Comparison of ENCODE assay signal across 11 cellular contexts in the genomic region with DNA sequence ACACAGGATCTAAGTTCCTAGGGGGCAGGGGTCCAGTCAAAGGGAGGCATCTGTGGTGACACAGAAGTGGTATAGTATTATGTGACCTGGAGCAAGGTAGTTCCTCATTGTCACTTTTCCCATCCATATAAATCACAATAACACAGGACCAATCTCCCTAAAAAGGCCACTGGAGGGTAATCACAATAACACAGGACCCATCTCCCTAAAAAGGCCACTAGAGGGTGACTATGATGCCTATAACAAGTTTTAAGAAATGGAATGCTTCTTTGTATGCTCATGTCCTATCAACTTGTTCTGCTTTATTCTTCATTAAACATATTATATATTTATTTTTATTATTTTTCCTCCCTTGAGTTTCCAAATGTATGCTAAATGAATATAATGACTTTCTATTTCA.
DNase-seq lines count a peak whose midpoint lies in the region; ATAC-seq and TF ChIP-seq lines count a peak whose summit lies in the region.
"Had no signal": no experiment of that assay in that cellular context is flagged by ENCODE, and none has a peak within 500 bp of the region (broad histone marks: within the 10 kb centered on the region; RNA-seq: fewer than 3 reads in every experiment).

No MANE protein-coding gene starts in this region.

- H3K4me3 ChIP-seq in astrocyte of the spinal cord (ENCODE audit: low read depth, low read length) (no peak overlapping the region), tibial artery (no peak overlapping the region), left lung (no peak overlapping the region)

- TF ChIP-seq CTCF in astrocyte of the spinal cord (IDR thresholded peaks at IDR 0.05; ENCODE audit: low read depth, low read length) (peak; percentile 28), neural crest cell (conservative IDR thresholded peaks at IDR 0.05) (peak; percentile 26), tibial artery (IDR thresholded peaks at IDR 0.05) (no peak), left lung (IDR thresholded peaks at IDR 0.05) (no peak)

- DNase-seq in ELR (ENCODE audit: low read depth) = peak; percentile 1
- peak; percentile 28 for DNase-seq in NCI-H1105 (lab: John Stamatoyannopoulos, UW)
- no peak for DNase-seq in astrocyte of the spinal cord (ENCODE audit: low read depth, low spot score)
- DNase-seq in neural crest cell (ENCODE audit: low read depth, low spot score) = no peak
- DNase-seq in tibial artery = no peak
- no peak for DNase-seq in left lung
- DNase-seq: effector memory CD4-positive, alpha-beta T cell; NCI-H2029 treated with DMSO at 0.1 percent for 48 hours; stimulated activated CD4-positive, alpha-beta T cell treated with anti-CD3 and anti-CD28 coated beads, Interleukin-4, amount 100 ng/mL, for 1 hour had no signal

- H3K9me3 ChIP-seq in tibial artery = no peaks in the 10 kb centered on the region
- no peaks in the 10 kb centered on the region for H3K9me3 ChIP-seq in left lung

- H3K4me1 Mint-ChIP-seq in neural crest cell = no peaks in the 10 kb centered on the region
- H3K4me1 Mint-ChIP-seq: nephron had no signal

- no peak overlapping the region for H3K27ac Mint-ChIP-seq in neural crest cell (ENCODE audit: unreplicated experiment)
- H3K27ac Mint-ChIP-seq: nephron had no signal

- H3K27ac ChIP-seq in tibial artery (no peak overlapping the region), left lung (no peak overlapping the region)

- H3K36me3 ChIP-seq in tibial artery (no peaks in the 10 kb centered on the region), left lung (no peaks in the 10 kb centered on the region)

- H3K4me3 Mint-ChIP-seq in neural crest cell = no peak overlapping the region
- H3K4me3 Mint-ChIP-seq: nephron had no signal

- H3K27me3 ChIP-seq in tibial artery (no peaks in the 10 kb centered on the region), left lung (no peaks in the 10 kb centered on the region)

- ATAC-seq in HG03175 (IDR thresholded peaks at IDR 0.05; ENCODE audit: unreplicated experiment) = no peak
- ATAC-seq in left lung = no peak

- intact Hi-C loops in tibial artery (cut with DNase I; ENCODE audit: low total_unique reads) (no loop called here), left lung (cut with DNase I) (no loop called here)

- no peaks in the 10 kb centered on the region for H3K36me3 Mint-ChIP-seq in neural crest cell (ENCODE audit: low read depth)

- peaks cover 15% of the 10 kb centered on the region for H3K27me3 Mint-ChIP-seq in neural crest cell (ENCODE audit: low read depth)

- in situ Hi-C loops in astrocyte of the spinal cord (cut with HindIII; ENCODE audit: low sequenced_read_pairs) = no loop called here

- H3K4me1 ChIP-seq in tibial artery (no peaks in the 10 kb centered on the region), left lung (no peaks in the 10 kb centered on the region)

- no peaks in the 10 kb centered on the region for H3K9me3 Mint-ChIP-seq in neural crest cell
- H3K9me3 Mint-ChIP-seq: nephron had no signal

Comparison
In these comparisons a context has a peak if more than half of its experiments do, and no peak if none do; other contexts are left out.
1. DNase-seq: peak in ELR (single experiment) and NCI-H1105 (single experiment); none in astrocyte of the spinal cord (single experiment), neural crest cell (single experiment), tibial artery (0 of 2) and left lung (0 of 2).
2. CTCF ChIP-seq: peak in astrocyte of the spinal cord (single experiment) and neural crest cell (single experiment); none in tibial artery (0 of 2) and left lung (0 of 2).